In genomic region chr11:67289226-67289650, GRCh38 we compare ENCODE assay signal across 8 cellular contexts. TPM values are rescaled to one million over a fixed set of nuclear protein-coding genes. Genes with fewer than 3 reads are reported as not detected.
DNase-seq lines count a peak whose midpoint lies in the region; TF ChIP-seq lines count a peak whose summit lies in the region.

Gene ANKRD13D, plus strand, starts transcription at chr11:67289303. Its CDS starts 158 bp downstream, at chr11:67289461.

- peak within 1 kb of the TSS; percentile 95 for H3K4me2 ChIP-seq in fibroblast of lung (ENCODE audit: extremely low read depth, insufficient read depth, low read length)

- H3K27me3 ChIP-seq in HAP-1 (ENCODE audit: low read depth) = no peaks in the 10 kb centered on the region
- no peaks in the 10 kb centered on the region for H3K27me3 ChIP-seq in fibroblast of lung (ENCODE audit: control insufficient read depth, insufficient read depth, low read length)

- DNase-seq in HAP-1 (ENCODE audit: low spot score in 2 of 2) (no peak), SK-N-MC (ENCODE audit: low read depth, low spot score) (no peak), fibroblast of lung (ENCODE audit: low read depth in 2 of 2) (no peak), occipital lobe (lab: John Stamatoyannopoulos, UW) (no peak), NCI-H524 treated with DMSO at 0.1 percent for 48 hours (lab: John Stamatoyannopoulos, UW) (no peak), glomerular visceral epithelial cell (ENCODE audit: extremely low spot score) (no peak)
- DNase-seq in stimulated activated CD4-positive, alpha-beta T cell treated with anti-CD3 and anti-CD28 coated beads, Interleukin-1b, Interleukin-23, amount 100 ng/mL, for 48 hours = no peak

- H3K4me1 ChIP-seq in HAP-1 (peaks cover 7% of the 10 kb centered on the region), fibroblast of lung (ENCODE audit: control insufficient read depth, extremely low read depth, insufficient read depth, low read length) (peaks cover 20% of the 10 kb centered on the region)

- in situ Hi-C loops in HAP-1 (cut with MboI; ENCODE audit: low sequenced_read_pairs) = no loop called here

- no peak for TF ChIP-seq CTCF in fibroblast of lung (conservative IDR thresholded peaks at IDR 0.05 in 1 of 2, IDR thresholded peaks at IDR 0.05 in 1 of 2; ENCODE audit: low read depth in 1 of 2, low read length in 2 of 2)

- H4K20me1 ChIP-seq in fibroblast of lung (ENCODE audit: control insufficient read depth, extremely low read depth, insufficient read depth, low read length) = no peaks in the 10 kb centered on the region

- H3K4me3 ChIP-seq in GM08714 (ENCODE audit: low read length) (peak within 1 kb of the TSS; percentile 89), HAP-1 (peak within 1 kb of the TSS; percentile 86), SK-N-MC (peak within 1 kb of the TSS; percentile 86), fibroblast of lung (replicated peaks in 1 of 4; ENCODE audit: control extremely low read depth in 1 of 4, insufficient read depth in 1 of 4, low read depth in 3 of 4, low read length in 4 of 4) (peak within 1 kb of the TSS; percentile 72 to 83 (median 76))

- peak within 1 kb of the TSS; percentile 77 for H2AFZ ChIP-seq in fibroblast of lung (ENCODE audit: low read length)

- H3K27ac ChIP-seq in SK-N-MC (peak within 1 kb of the TSS; percentile 97), fibroblast of lung (ENCODE audit: insufficient read depth, low read length) (peak within 1 kb of the TSS; percentile 97)

- peak within 1 kb of the TSS; percentile 85 for H3K9ac ChIP-seq in SK-N-MC (ENCODE audit: insufficient read length)
- peak within 1 kb of the TSS; percentile 84 for H3K9ac ChIP-seq in fibroblast of lung (ENCODE audit: insufficient read depth, low read length)

- H3K79me2 ChIP-seq in fibroblast of lung (ENCODE audit: control insufficient read depth, insufficient read depth, low read length) = peaks cover 18% of the 10 kb centered on the region

- no peaks in the 10 kb centered on the region for H3K9me3 ChIP-seq in HAP-1
- peaks cover 3% of the 10 kb centered on the region; the same call in 1 of the 2 replicates for H3K9me3 ChIP-seq in SK-N-MC (ENCODE audit: low read depth, low read length)
- H3K9me3 ChIP-seq in fibroblast of lung (ENCODE audit: control insufficient read depth, insufficient read depth, low read depth, low read length) = no peaks in the 10 kb centered on the region

- H3K36me3 ChIP-seq in HAP-1 (replicated peaks) = peaks cover 41% of the 10 kb centered on the region
- peaks cover 41% of the 10 kb centered on the region for H3K36me3 ChIP-seq in SK-N-MC (ENCODE audit: insufficient read depth, low read length)
- peaks cover 29% of the 10 kb centered on the region for H3K36me3 ChIP-seq in fibroblast of lung (ENCODE audit: control insufficient read depth, insufficient read depth, low read length)

RNA-seq across cellular contexts. Expression of gene ANKRD13D, which starts in this region (rescaled TPM):
- total RNA-seq in fibroblast of lung (31.8 and 45.4 TPM in 2 replicates), occipital lobe (49.4 TPM)
- 11.5 and 12.9 TPM in 2 replicates for polyA plus RNA-seq in fibroblast of lung
- 12.7 and 16.8 TPM in 2 replicates for polyA plus RNA-seq in fibroblast of lung (2012)
- 16.9 and 22.8 TPM in 2 replicates for polyA minus RNA-seq in fibroblast of lung (ENCODE audit: low replicate concordance)
